ENCODE assay signal across 8 cellular contexts in the genomic region with DNA sequence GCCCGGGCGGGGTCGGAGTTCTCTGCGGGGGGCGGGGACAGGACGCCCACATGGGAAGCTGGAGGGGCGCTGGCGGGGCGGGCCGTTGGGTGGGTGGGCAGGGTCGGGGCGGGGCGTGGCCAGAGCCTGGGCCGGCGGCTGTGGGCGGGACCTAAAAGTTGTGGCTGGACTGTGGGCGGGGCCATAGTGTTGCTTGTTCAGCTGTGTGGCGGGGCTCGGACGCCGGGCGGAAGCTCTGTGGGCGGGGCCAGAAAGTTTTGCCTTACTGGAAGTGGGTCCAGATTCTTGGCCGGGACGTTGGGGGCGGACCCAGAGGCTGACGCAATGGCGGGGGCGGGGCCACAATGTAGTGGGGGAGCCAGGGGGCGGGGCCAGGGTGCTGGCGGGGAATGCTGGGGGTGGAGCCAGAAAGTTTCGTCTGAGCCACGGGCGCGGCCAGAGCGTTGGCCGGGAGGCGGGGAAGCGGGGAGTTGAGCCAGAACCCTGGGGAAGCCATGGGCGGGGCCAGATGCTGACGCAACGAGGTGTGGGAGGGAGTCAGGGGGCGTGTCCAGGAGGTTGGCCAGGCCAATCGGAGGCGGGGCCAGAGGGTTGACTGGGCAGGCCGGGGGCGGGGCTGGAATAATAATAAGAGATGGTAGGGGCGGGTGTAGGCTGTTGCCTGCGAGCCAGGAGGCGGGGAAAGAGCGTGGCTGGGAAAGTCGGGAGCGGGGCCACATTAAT. TPM values are rescaled to one million over a fixed set of nuclear protein-coding genes. Genes with fewer than 3 reads are reported as not detected.
DNase-seq lines count a peak whose midpoint lies in the region; ATAC-seq and TF ChIP-seq lines count a peak whose summit lies in the region.

No MANE protein-coding gene starts in this region.

- peak overlapping the region; percentile 92 for H3K4me3 Mint-ChIP-seq in activated T-cell treated with anti-CD3 and anti-CD28 coated beads, Interleukin-2, amount 50 U/mL, for 24 hours

- POLR2A ChIA-PET in PC-3 (lab: Charles Lee; ENCODE audit: unreplicated experiment), result interaction anchor here (0.6 to 1.0 kb wide), 3 partner anchors 9 to 31 kb away, joined by 3 to 15 read pairs (median 4); a partner anchor contains a TSS

- TF ChIP-seq CTCF in PC-3 (conservative IDR thresholded peaks at IDR 0.05; ENCODE audit: low read depth, low read length), result no peak

- in situ Hi-C loops in KBM-7 (cut with MboI; ENCODE audit: low pct_unique_long_range_greater_than_20kb, low sequenced_read_pairs), result no loop called here

- H3K4me3 ChIP-seq in PC-3 (ENCODE audit: low read length) (peak overlapping the region; percentile 77; the same call in 1 of the 2 replicates), mucosa of rectum (ENCODE audit: low read length in 2 of 2) (peak overlapping the region; percentile 59 to 76)

- H3K4me1 Mint-ChIP-seq in activated T-cell treated with anti-CD3 and anti-CD28 coated beads, Interleukin-2, amount 50 U/mL, for 24 hours (ENCODE audit: low read depth), result peaks cover 28% of the 10 kb centered on the region

- intact Hi-C loops in PC-3 (cut with micrococcal nuclease), result loop anchor here (1.0 to 10.0 kb wide), 2 partner anchors 17 to 402 kb away; a partner anchor contains a TSS

- DNase-seq in DMS 273 treated with DMSO at 0.1 percent for 48 hours (lab: John Stamatoyannopoulos, UW) (peak; percentile 99), KBM-7 (peak; percentile 97), PC-3 (peak; percentile 94), erythroblast (lab: John Stamatoyannopoulos, UW) (peak; percentile 100)
- DNase-seq in activated T-cell treated with anti-CD3 and anti-CD28 coated beads, Interleukin-2, amount 50 U/mL, for 24 hours, result peak; percentile 100
- peak; percentile 100 for DNase-seq in stimulated activated CD8-positive, alpha-beta memory T cell treated with anti-CD3 and anti-CD28 coated beads, Interleukin-4, amount 100 ng/mL, for 24 hours (ENCODE audit: low read depth)

- CTCF ChIA-PET in PC-3 (lab: Charles Lee), result interaction anchor here (0.7 to 0.9 kb wide), 2 partner anchors 13 to 92 kb away, joined by 8 read pairs; a partner anchor contains a TSS

- peaks cover 24% of the 10 kb centered on the region for H3K4me1 ChIP-seq in PC-3 (ENCODE audit: insufficient read depth, low read length)
- peaks cover 17 to 19% of the 10 kb centered on the region in 2 donors for H3K4me1 ChIP-seq in mucosa of rectum (ENCODE audit: control insufficient read depth in 2 of 2, insufficient read depth in 2 of 2, low read length in 2 of 2)

- no peaks in the 10 kb centered on the region for H3K9me2 ChIP-seq in PC-3 (replicated peaks; ENCODE audit: low read length)

- H3K36me3 Mint-ChIP-seq in activated T-cell treated with anti-CD3 and anti-CD28 coated beads, Interleukin-2, amount 50 U/mL, for 24 hours (ENCODE audit: low read depth), result peaks cover 41% of the 10 kb centered on the region

- peak overlapping the region; percentile 64 for H3K27ac ChIP-seq in PC-3 (ENCODE audit: low read length)
- H3K27ac ChIP-seq in mucosa of rectum (ENCODE audit: low read depth in 2 of 2, low read length in 2 of 2), result peak overlapping the region; percentile 85 to 93

- peaks cover 3% of the 10 kb centered on the region; the same call in 1 of the 2 replicates for H3K36me3 ChIP-seq in PC-3 (ENCODE audit: low read depth, low read length)
- peaks cover 27 to 28% of the 10 kb centered on the region in 2 donors for H3K36me3 ChIP-seq in mucosa of rectum (ENCODE audit: control insufficient read depth in 2 of 2, insufficient read depth in 2 of 2, low read length in 2 of 2)

- H4K20me1 ChIP-seq in PC-3 (ENCODE audit: low read length), result no peaks in the 10 kb centered on the region

- no peaks in the 10 kb centered on the region for H3K9me3 ChIP-seq in PC-3 (ENCODE audit: low read length)
- H3K9me3 ChIP-seq in mucosa of rectum (ENCODE audit: control insufficient read depth in 2 of 2, low read length in 2 of 2), result no peaks in the 10 kb centered on the region

- TF ChIP-seq POLR2A in erythroblast (IDR thresholded peaks at IDR 0.05; ENCODE audit: low read length), result no peak

- no peak overlapping the region for H2AFZ ChIP-seq in PC-3 (ENCODE audit: low read length)

- peak overlapping the region; percentile 80 for H3K9ac ChIP-seq in PC-3 (ENCODE audit: low read length)
- H3K9ac ChIP-seq in mucosa of rectum (ENCODE audit: low read depth in 1 of 2, low read length in 2 of 2), result peak overlapping the region in 1 of 2 donors; percentile 86

- no peaks in the 10 kb centered on the region for H3K27me3 Mint-ChIP-seq in activated T-cell treated with anti-CD3 and anti-CD28 coated beads, Interleukin-2, amount 50 U/mL, for 24 hours

- H3K9me3 Mint-ChIP-seq in activated T-cell treated with anti-CD3 and anti-CD28 coated beads, Interleukin-2, amount 50 U/mL, for 24 hours, result no peaks in the 10 kb centered on the region

- H3K27ac Mint-ChIP-seq in activated T-cell treated with anti-CD3 and anti-CD28 coated beads, Interleukin-2, amount 50 U/mL, for 24 hours, result peak overlapping the region; percentile 98

- ATAC-seq in GM21723 (IDR thresholded peaks at IDR 0.05; ENCODE audit: unreplicated experiment), result peak; percentile 73
- peak; percentile 76 for ATAC-seq in PC-3

- BruUV-seq in PC-3 (replicated peaks; lab: Mats Ljungman, UMichigan), result no TSS peak

- peaks cover 10% of the 10 kb centered on the region for H3K79me2 ChIP-seq in PC-3 (ENCODE audit: low read length)

- H3K27me3 ChIP-seq in PC-3 (ENCODE audit: low read length) (no peaks in the 10 kb centered on the region), mucosa of rectum (ENCODE audit: control insufficient read depth in 2 of 2, insufficient read depth in 2 of 2, low read length in 2 of 2) (no peaks in the 10 kb centered on the region)

- peaks cover 10% of the 10 kb centered on the region for H3F3A ChIP-seq in PC-3 (ENCODE audit: low read length, unreplicated experiment)

- peak overlapping the region; percentile 85; the same call in 1 of the 2 replicates for H3K4me2 ChIP-seq in PC-3 (ENCODE audit: low read length)

RNA-seq across cellular contexts. Expression of a gene that starts 0.5 kb away (rescaled TPM):
- 8.3 and 12.4 TPM in 2 replicates for total RNA-seq in PC-3 (2014; rRNA removed)

RNA-seq across cellular contexts. Expression of a gene that starts 17.8 kb away (rescaled TPM):
- total RNA-seq in PC-3 (2014; rRNA removed), result 2.5 and 5.1 TPM in 2 replicates

RNA-seq across cellular contexts. Expression of a gene that starts 25.9 kb away (rescaled TPM):
- total RNA-seq in PC-3 (2014; rRNA removed), result 2.4 and 2.9 TPM in 2 replicates

RNA-seq across cellular contexts. Expression of a gene that starts 52.8 kb away (rescaled TPM):
- total RNA-seq in PC-3 (2014; rRNA removed), result not detected in 2 replicates

Comparison
In these comparisons a context has a peak if more than half of its experiments do, and no peak if none do; other contexts are left out.
1. Peak in every context shown above with its lines: DNase-seq, ATAC-seq, H3K4me3 ChIP-seq and H3K27ac ChIP-seq.